11 cellular contexts compared by ENCODE assay signal in genomic region chr3:98784666-98785600, GRCh38. TPM values are rescaled to one million over a fixed set of nuclear protein-coding genes. Genes with fewer than 3 reads are reported as not detected.
A peak's percentile ranks its signal among the peaks of the same experiment; 100 is the strongest.
DNase-seq lines count a peak whose midpoint lies in the region; ATAC-seq and TF ChIP-seq lines count a peak whose summit lies in the region.
"Had no signal": no experiment of that assay in that cellular context is flagged by ENCODE, and none has a peak within 500 bp of the region (broad histone marks: within the 10 kb centered on the region; RNA-seq: fewer than 3 reads in every experiment).

No MANE protein-coding gene starts in this region.

- H3K9me3 ChIP-seq in AG04450 (ENCODE audit: control insufficient read depth, insufficient read depth, low read length) (no peaks in the 10 kb centered on the region), breast epithelium (no peaks in the 10 kb centered on the region), liver (ENCODE audit: control insufficient read depth in 4 of 4, low read length in 3 of 4) (no peaks in the 10 kb centered on the region)
- H3K9me3 ChIP-seq: testis had no signal

- H3K27ac ChIP-seq in AG04450 (ENCODE audit: low read depth, low read length): peak overlapping the region; percentile 72
- peak overlapping the region; percentile 35 to 50 for H3K27ac ChIP-seq in breast epithelium
- H3K27ac ChIP-seq in liver (ENCODE audit: low read depth in 1 of 2, low read length in 2 of 2): peak overlapping the region; percentile 52 to 80
- H3K27ac ChIP-seq: testis had no signal

- H3K4me3 ChIP-seq in AG04450 (ENCODE audit: low read depth, low read length) (no peak overlapping the region), breast epithelium (no peak overlapping the region), liver (ENCODE audit: low read depth in 1 of 3, low read length in 3 of 3) (peak overlapping the region in 1 of 3 donors; percentile 16)
- H3K4me3 ChIP-seq: testis had no signal

- no peak for ATAC-seq in GM21825 (IDR thresholded peaks at IDR 0.05; ENCODE audit: unreplicated experiment)

- no peak for TF ChIP-seq CTCF in AG04450 (IDR thresholded peaks at IDR 0.05; ENCODE audit: low read depth, low read length)
- no peak for TF ChIP-seq CTCF in breast epithelium (IDR thresholded peaks at IDR 0.05)
- TF ChIP-seq CTCF in liver (IDR thresholded peaks at IDR 0.05; ENCODE audit: low read depth, low read length, missing input control): no peak

- no peak overlapping the region for H3K9ac ChIP-seq in liver (ENCODE audit: low read depth in 1 of 2, low read length in 2 of 2)

- H3K4me1 ChIP-seq in breast epithelium (no peaks in the 10 kb centered on the region), liver (ENCODE audit: control insufficient read depth in 4 of 4, insufficient read depth in 4 of 4, low read length in 3 of 4) (peaks cover 11 to 52% (median 39%) of the 10 kb centered on the region in 4 donors)
- H3K4me1 ChIP-seq: testis had no signal

- CTCF ChIA-PET in AG04450 (lab: Charles Lee): interaction anchor here (0.5 to 3.2 kb wide), 4 partner anchors 80 to 209 kb away, joined by 3 to 12 read pairs (median 6); no protein-coding TSS in a partner anchor

- DNase-seq in AG04450 (ENCODE audit: low read depth, low spot score) (peak; percentile 84), M059J (ENCODE audit: low read depth) (peak; percentile 90), breast epithelium (ENCODE audit: low spot score in 2 of 2) (no peak), 8988T (no peak), superior temporal gyrus (ENCODE audit: extremely low spot score) (no peak), HK-2 (ENCODE audit: unreplicated experiment) (no peak)
- DNase-seq: activated CD4-positive, alpha-beta T cell treated with anti-CD3 and anti-CD28 coated beads, Interleukin-2, amount 50 U/mL, for 1 hour; islet precursor cell had no signal

- no peaks in the 10 kb centered on the region for H3K36me3 ChIP-seq in breast epithelium
- H3K36me3 ChIP-seq in liver (ENCODE audit: control insufficient read depth in 4 of 4, insufficient read depth in 3 of 4, low read depth in 1 of 4, low read length in 3 of 4): peaks cover 0 to 23% (median 3%) of the 10 kb centered on the region in 4 donors

- no peak for TF ChIP-seq POLR2A in breast epithelium (IDR thresholded peaks at IDR 0.05)

- 30% methylated on average over 3 of the region's 3 CpGs for WGBS in liver

- H3K27me3 ChIP-seq in AG04450 (ENCODE audit: control insufficient read depth, insufficient read depth, low read length) (no peaks in the 10 kb centered on the region), breast epithelium (no peaks in the 10 kb centered on the region), liver (ENCODE audit: control insufficient read depth in 4 of 4, insufficient read depth in 4 of 4, low read length in 3 of 4) (no peaks in the 10 kb centered on the region)
- H3K27me3 ChIP-seq: testis had no signal

- intact Hi-C loops in breast epithelium (cut with DNase I; ENCODE audit: low total_unique reads): no loop called here

- POLR2A ChIA-PET in AG04450 (lab: Yijun Ruan, JAX): interaction anchor here (0.7 kb wide), 1 partner anchor 191 kb away, joined by 3 read pairs; the partner anchor contains the start of gene CPOX

- no peak for TF ChIP-seq RAD21 in liver (IDR thresholded peaks at IDR 0.05)

TF ChIP-seq in liver, 16 proteins besides CTCF, POLR2A, EP300 and RAD21:
- TF ChIP-seq RXRA (IDR thresholded peaks at IDR 0.05): peak in 1 of 2 donors; percentile 47
- TF ChIP-seq HNF4A (conservative IDR thresholded peaks at IDR 0.05): peak in 1 of 2 donors; percentile 31
- no peak for TF ChIP-seq MAX (IDR thresholded peaks at IDR 0.05)
- TF ChIP-seq YY1 (IDR thresholded peaks at IDR 0.05): no peak
- no peak for TF ChIP-seq NR2F2 (IDR thresholded peaks at IDR 0.05)
- no peak for TF ChIP-seq ATF3 (IDR thresholded peaks at IDR 0.05)

RNA-seq across cellular contexts. Expression of gene ST3GAL6, which starts 21.8 kb away (rescaled TPM):
- polyA plus RNA-seq in AG04450 (2011; rRNA removed) (1.2 and 1.9 TPM in 2 replicates), liver (10 to 100 TPM; 17.3 to 38.9 TPM)
- polyA minus RNA-seq in AG04450 (2011; rRNA and poly(A)+ RNA removed): 1.4 and 2.6 TPM in 2 replicates
- 11.6 and 19.4 TPM in 2 replicates for total RNA-seq in M059J (2014; rRNA removed; shearing (Covaris generic))
- total RNA-seq in breast epithelium (10 to 100 TPM; 16.1 to 52.6 (median 22.1) TPM), liver (10 to 100 TPM; 20.0 to 79.7 TPM)

Comparison
In these comparisons a context has a peak if more than half of its experiments do, and no peak if none do; other contexts are left out.
1. DNase-seq: peak in AG04450 (single experiment) and M059J (single experiment); none in breast epithelium (0 of 2), 8988T (single experiment), superior temporal gyrus (single experiment) and HK-2 (single experiment).
2. Peak in every context shown above with its lines, with median percentiles within 50 percentile points of each other: H3K27ac ChIP-seq.